In genomic region chr17:52242268-52242667, GRCh38 we compare ENCODE assay signal across 31 cellular contexts.
DNase-seq lines count a peak whose midpoint lies in the region; ATAC-seq, FAIRE-seq and TF ChIP-seq lines count a peak whose summit lies in the region.
"Had no signal": no experiment of that assay in that cellular context is flagged by ENCODE, and none has a peak within 500 bp of the region (broad histone marks: within the 10 kb centered on the region; RNA-seq: fewer than 3 reads in every experiment).

No MANE protein-coding gene starts in this region.

- no peak overlapping the region for H3K4me2 ChIP-seq in HepG2 (ENCODE audit: low read depth, low read length)
- H3K4me2 ChIP-seq: A549; BLaER1; BLaER1 treated with 17β-estradiol and CSF1 and Interleukin-3, amounts not matched to agents 10 nM and 100 nM had no signal

- TF ChIP-seq POLR2A in HepG2 (IDR thresholded peaks at IDR 0.05; ENCODE audit: insufficient read depth in 1 of 2, low read depth in 2 of 2, low read length in 2 of 2) = no peak

- H3K27ac ChIP-seq in liver (ENCODE audit: low read depth in 1 of 2, low read length in 2 of 2) (no peak overlapping the region), HepG2 (ENCODE audit: extremely low read length, insufficient read depth, low read length) (no peak overlapping the region)
- H3K27ac ChIP-seq: 22Rv1; A549; BLaER1; BLaER1 treated with 17β-estradiol and CSF1 and Interleukin-3, amounts not matched to agents 10 nM and 100 nM; C4-2B had no signal

- FAIRE-seq in HepG2 (lab: Jason Lieb, UNC) = no peak
- FAIRE-seq: A204.1, A549, D721Med had no signal

- no peak overlapping the region for H3K9ac ChIP-seq in liver (ENCODE audit: low read depth in 1 of 2, low read length in 2 of 2)
- H3K9ac ChIP-seq in HepG2 (ENCODE audit: insufficient read depth, low read depth, low read length) = no peak overlapping the region
- H3K9ac ChIP-seq: BLaER1; BLaER1 treated with 17β-estradiol and CSF1 and Interleukin-3, amounts not matched to agents 10 nM and 100 nM had no signal

- CTCF ChIA-PET in HepG2 (lab: Yijun Ruan, JAX; ENCODE audit: low intra/inter-chr PET ratio, low total read pairs) = no interaction called here

- TF ChIP-seq CTCF in liver (IDR thresholded peaks at IDR 0.05; ENCODE audit: low read depth, low read length, missing input control) = no peak
- TF ChIP-seq CTCF in HepG2 (CRISPR knock-in tag; IDR thresholded peaks at IDR 0.05) = no peak

- ATAC-seq in HepG2 (no peak), left lobe of liver (peak; percentile 54)
- ATAC-seq: A549; CD8-positive, alpha-beta T cell had no signal

- in situ Hi-C loops in HepG2 (cut with HindIII; ENCODE audit: extremely low pct_ligation_motif_present, low pct_unique_long_range_greater_than_20kb) = no loop called here

- H3K9me3 ChIP-seq in liver (ENCODE audit: control insufficient read depth in 4 of 4, low read length in 3 of 4) (no peaks in the 10 kb centered on the region), HepG2 (ENCODE audit: low read length) (peaks cover 15% of the 10 kb centered on the region; the same call in 1 of the 2 replicates)
- H3K9me3 ChIP-seq: A549; BE2C; BLaER1; BLaER1 treated with 17β-estradiol and CSF1 and Interleukin-3, amounts not matched to agents 10 nM and 100 nM; Caco-2 had no signal

- no peak overlapping the region for H3K4me3 ChIP-seq in liver (ENCODE audit: low read depth in 1 of 3, low read length in 3 of 3)
- no peak overlapping the region for H3K4me3 ChIP-seq in HepG2 (replicated peaks in 1 of 3; ENCODE audit: insufficient read depth in 1 of 3, low read depth in 2 of 3, low read length in 3 of 3)
- H3K4me3 ChIP-seq: A549; BLaER1; BLaER1 treated with 17β-estradiol and CSF1 and Interleukin-3, amounts not matched to agents 10 nM and 100 nM had no signal

- no peak for DNase-seq in HepG2 (ENCODE audit: low spot score)
- DNase-seq in left lobe of liver (ENCODE audit: low spot score) = no peak
- no peak for DNase-seq in NCI-H1092 (lab: John Stamatoyannopoulos, UW)
- DNase-seq: 8988T; ACHN; AML-193; BE2C; C1 segment of cervical spinal cord; Caco-2; Calu3; CD4-positive, alpha-beta memory T cell; CD4-positive, alpha-beta T cell; CD4-positive, CD25-positive, alpha-beta regulatory T cell; CD8-positive, alpha-beta memory T cell; CD8-positive, alpha-beta T cell; COR-L47; DMS 273 treated with DMSO at 0.1 percent for 48 hours; DMS153; DMS53; DMS79; DMS79 treated with DMSO at 0.1 percent for 48 hours; DND-41; EL had no signal

- POLR2A ChIA-PET in HepG2 (lab: Yijun Ruan, JAX) = no interaction called here

- H3K27me3 ChIP-seq in liver (ENCODE audit: control insufficient read depth in 4 of 4, insufficient read depth in 4 of 4, low read length in 3 of 4) (no peaks in the 10 kb centered on the region), HepG2 (ENCODE audit: control insufficient read depth in 1 of 2, insufficient read depth in 2 of 2, low read length in 2 of 2) (no peaks in the 10 kb centered on the region)
- H3K27me3 ChIP-seq: BE2C; BLaER1; BLaER1 treated with 17β-estradiol and CSF1 and Interleukin-3, amounts not matched to agents 10 nM and 100 nM had no signal

- no peak overlapping the region for H2AFZ ChIP-seq in HepG2 (ENCODE audit: low read length)

- intact Hi-C loops in HepG2 (cut with micrococcal nuclease; ENCODE audit: unreplicated experiment) = no loop called here

- TF ChIP-seq RAD21 in liver (IDR thresholded peaks at IDR 0.05) (no peak), HepG2 (CRISPR knock-in tag; IDR thresholded peaks at IDR 0.05) (no peak)

- H3K36me3 ChIP-seq in liver (ENCODE audit: control insufficient read depth in 4 of 4, insufficient read depth in 3 of 4, low read depth in 1 of 4, low read length in 3 of 4) = no peaks in the 10 kb centered on the region
- H3K36me3 ChIP-seq in HepG2 (replicated peaks in 1 of 2; ENCODE audit: control insufficient read depth in 1 of 2, insufficient read depth in 2 of 2, low read length in 2 of 2) = no peaks in the 10 kb centered on the region
- H3K36me3 ChIP-seq: BE2C; BLaER1; BLaER1 treated with 17β-estradiol and CSF1 and Interleukin-3, amounts not matched to agents 10 nM and 100 nM had no signal

- 74% methylated on average over 2 of the region's 2 CpGs for WGBS in liver
- 0% methylated on average over 2 of the region's 2 CpGs for WGBS in HepG2 (ENCODE audit: low lambda C conversion rate)

- TF ChIP-seq EP300 in HepG2 (IDR thresholded peaks at IDR 0.05; ENCODE audit: low read depth in 2 of 2, low read length in 2 of 2) (no peak), HepG2 (CRISPR knock-in tag; IDR thresholded peaks at IDR 0.05; ENCODE audit: borderline replicate concordance) (no peak)

- H3K4me1 ChIP-seq in liver (ENCODE audit: control insufficient read depth in 4 of 4, insufficient read depth in 4 of 4, low read length in 3 of 4) = peaks cover 0 to 3% (median 2%) of the 10 kb centered on the region in 4 donors
- H3K4me1 ChIP-seq in HepG2 (ENCODE audit: insufficient read depth, low read length) = no peaks in the 10 kb centered on the region
- H3K4me1 ChIP-seq: A549; BLaER1; BLaER1 treated with 17β-estradiol and CSF1 and Interleukin-3, amounts not matched to agents 10 nM and 100 nM; Caco-2 had no signal

- no peaks in the 10 kb centered on the region for H3K79me2 ChIP-seq in HepG2 (ENCODE audit: insufficient read depth, low read length)

- no peaks in the 10 kb centered on the region for H4K20me1 ChIP-seq in HepG2 (ENCODE audit: insufficient read depth, low read length)
- H4K20me1 ChIP-seq: BLaER1; BLaER1 treated with 17β-estradiol and CSF1 and Interleukin-3, amounts not matched to agents 10 nM and 100 nM had no signal

- no TSS peak for BruUV-seq in HepG2 (replicated peaks; lab: Mats Ljungman, UMichigan)

TF ChIP-seq in liver, 16 proteins besides CTCF, POLR2A, EP300 and RAD21:
- TF ChIP-seq HNF4A (conservative IDR thresholded peaks at IDR 0.05) (peak; percentile 17 to 78), HNF4G (IDR thresholded peaks at IDR 0.05) (peak; percentile 15), SP1 (IDR thresholded peaks at IDR 0.05) (no peak)

TF ChIP-seq in HepG2, 621 proteins besides CTCF, POLR2A, EP300 and RAD21 (continues in another document):
- no peak for TF ChIP-seq ZNF407 (CRISPR knock-in tag; IDR thresholded peaks at IDR 0.05; ENCODE audit: not compliant biosample characterization)
- TF ChIP-seq FOSL1 (CRISPR knock-in tag; IDR thresholded peaks at IDR 0.05; ENCODE audit: borderline replicate concordance) = no peak
